8 cellular contexts compared by ENCODE assay signal in the genomic region with DNA sequence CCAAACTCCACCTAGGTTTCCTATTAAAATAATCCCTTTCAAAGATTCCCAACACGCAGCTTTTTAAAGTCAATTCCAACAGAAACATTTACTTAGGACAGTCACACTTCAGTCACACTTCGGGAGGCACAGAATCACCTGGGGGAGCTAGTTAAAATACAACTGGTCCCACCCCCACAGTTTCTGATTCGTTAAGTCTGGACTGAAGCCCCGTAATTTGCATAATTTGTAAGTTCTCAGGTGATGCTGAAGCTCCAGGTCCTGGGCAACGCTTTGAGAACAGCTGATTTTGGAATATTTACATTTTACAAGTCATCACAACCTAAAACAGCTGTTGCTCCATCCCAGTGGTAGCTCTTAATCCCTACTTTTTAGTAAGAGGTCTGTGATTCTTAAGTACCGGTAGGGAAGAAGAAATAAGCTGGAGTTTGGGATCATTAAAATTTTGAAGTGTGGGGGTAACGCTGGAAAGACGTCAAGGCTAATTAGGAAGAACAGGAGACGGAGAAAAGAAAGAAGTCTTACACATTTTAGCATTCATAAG. TPM values are rescaled to one million over a fixed set of nuclear protein-coding genes. Genes with fewer than 3 reads are reported as not detected.
DNase-seq lines count a peak whose midpoint lies in the region; ATAC-seq and TF ChIP-seq lines count a peak whose summit lies in the region.

No MANE protein-coding gene starts in this region.

- H3K23ac ChIP-seq in trophoblast cell (ENCODE audit: low read length) = no peak overlapping the region

- H2AK5ac ChIP-seq in trophoblast cell (ENCODE audit: low read length) = no peak overlapping the region

- H3K79me2 ChIP-seq in trophoblast cell (ENCODE audit: control insufficient read depth, insufficient read depth, low read length, poor library complexity) = peaks cover 5% of the 10 kb centered on the region

- H3K9me3 Mint-ChIP-seq in stimulated activated naive CD8-positive, alpha-beta T cell treated with anti-CD3 and anti-CD28 coated beads, Interleukin-15, Interleukin-2, amounts not matched to agents 100 ng/mL and 50 ng/mL, for 24 hours = no peaks in the 10 kb centered on the region

- no peak overlapping the region for H2BK12ac ChIP-seq in trophoblast cell (ENCODE audit: low read length)

- H3K9ac ChIP-seq in NT2/D1 (ENCODE audit: insufficient read length, low read depth) = peak overlapping the region; percentile 96
- H3K9ac ChIP-seq in trophoblast cell (ENCODE audit: low read length) = no peak overlapping the region

- H3K4me3 ChIP-seq in NT2/D1 (ENCODE audit: insufficient read length, low read depth) (peak overlapping the region; percentile 97), epithelial cell of esophagus (ENCODE audit: low read length) (peak overlapping the region; percentile 95), trophoblast cell (ENCODE audit: low read depth, low read length) (no peak overlapping the region)

- no peak overlapping the region for H4K8ac ChIP-seq in trophoblast cell (ENCODE audit: low read depth, low read length)

- DNase-seq in stimulated activated naive CD8-positive, alpha-beta T cell treated with anti-CD3 and anti-CD28 coated beads, Interleukin-15, Interleukin-2, amounts not matched to agents 100 U/mL and 50 U/mL, for 24 hours = no peak
- no peak for DNase-seq in NT2/D1 (ENCODE audit: low read depth, low spot score)
- DNase-seq in epithelial cell of esophagus (ENCODE audit: low read depth) = peak; percentile 51
- DNase-seq in trophoblast cell = no peak
- no peak for DNase-seq in stimulated activated CD4-positive, alpha-beta T cell treated with anti-CD3 and anti-CD28 coated beads, Interleukin-1b, Interleukin-23, amount 100 ng/mL, for 48 hours
- no peak for DNase-seq in occipital lobe (lab: John Stamatoyannopoulos, UW)
- DNase-seq in COR-L47 (lab: John Stamatoyannopoulos, UW) = no peak

- no peak overlapping the region for H3K4ac ChIP-seq in trophoblast cell (ENCODE audit: low read depth, low read length)

- H3K79me1 ChIP-seq in trophoblast cell (ENCODE audit: low read length) = peaks cover 10% of the 10 kb centered on the region

- ATAC-seq in stimulated activated naive CD8-positive, alpha-beta T cell treated with anti-CD3 and anti-CD28 coated beads, Interleukin-15, Interleukin-2, amounts not matched to agents 100 U/mL and 50 U/mL, for 24 hours = no peak

- H3K4me1 ChIP-seq in NT2/D1 (ENCODE audit: insufficient read depth, insufficient read length) (peaks cover 5% of the 10 kb centered on the region), trophoblast cell (ENCODE audit: control insufficient read depth in 1 of 2, insufficient read depth in 2 of 2, low read length in 2 of 2) (peaks cover 4 to 8% of the 10 kb centered on the region in 2 experiments)

- H2BK5ac ChIP-seq in trophoblast cell (ENCODE audit: low read depth, low read length, poor library complexity) = no peak overlapping the region

- H3K36me3 ChIP-seq in NT2/D1 (ENCODE audit: insufficient read depth, insufficient read length, low read length) (peaks cover 6% of the 10 kb centered on the region), trophoblast cell (ENCODE audit: control insufficient read depth in 1 of 2, insufficient read depth in 2 of 2, low read length in 2 of 2) (no peaks in the 10 kb centered on the region)

- peaks cover 12% of the 10 kb centered on the region for H3K36me3 Mint-ChIP-seq in stimulated activated naive CD8-positive, alpha-beta T cell treated with anti-CD3 and anti-CD28 coated beads, Interleukin-15, Interleukin-2, amounts not matched to agents 100 ng/mL and 50 ng/mL, for 24 hours (ENCODE audit: low read depth)

- no peak overlapping the region for H2BK120ac ChIP-seq in trophoblast cell (ENCODE audit: insufficient read depth, low read length, poor library complexity)

- peak overlapping the region; percentile 77 for H3K27ac Mint-ChIP-seq in stimulated activated naive CD8-positive, alpha-beta T cell treated with anti-CD3 and anti-CD28 coated beads, Interleukin-15, Interleukin-2, amounts not matched to agents 100 ng/mL and 50 ng/mL, for 24 hours

- no peaks in the 10 kb centered on the region for H3K27me3 Mint-ChIP-seq in stimulated activated naive CD8-positive, alpha-beta T cell treated with anti-CD3 and anti-CD28 coated beads, Interleukin-15, Interleukin-2, amounts not matched to agents 100 ng/mL and 50 ng/mL, for 24 hours

- TF ChIP-seq CTCF in epithelial cell of esophagus (IDR thresholded peaks at IDR 0.05; ENCODE audit: insufficient read depth, low read depth, low read length, missing control alignments) = no peak

- H3K4me3 Mint-ChIP-seq in stimulated activated naive CD8-positive, alpha-beta T cell treated with anti-CD3 and anti-CD28 coated beads, Interleukin-15, Interleukin-2, amounts not matched to agents 100 ng/mL and 50 ng/mL, for 24 hours = peak overlapping the region; percentile 90

- no peak overlapping the region for H4K91ac ChIP-seq in trophoblast cell (ENCODE audit: low read depth, low read length)

- H3K9me3 ChIP-seq in NT2/D1 (ENCODE audit: insufficient read depth, low read length) (no peaks in the 10 kb centered on the region), trophoblast cell (ENCODE audit: insufficient read depth, low read depth, low read length) (no peaks in the 10 kb centered on the region)

- H3K4me1 Mint-ChIP-seq in stimulated activated naive CD8-positive, alpha-beta T cell treated with anti-CD3 and anti-CD28 coated beads, Interleukin-15, Interleukin-2, amounts not matched to agents 100 ng/mL and 50 ng/mL, for 24 hours (ENCODE audit: low read depth) = peaks cover 53% of the 10 kb centered on the region

- H3K14ac ChIP-seq in trophoblast cell (ENCODE audit: low read length) = no peak overlapping the region

- no CpG with 5 or more reads among the region's 9 CpGs for WGBS in trophoblast cell (ENCODE audit: extremely low coverage, insufficient coverage, insufficient read length)

- H3K18ac ChIP-seq in trophoblast cell (ENCODE audit: low read length) = no peak overlapping the region

- no peak overlapping the region for H4K12ac ChIP-seq in trophoblast cell (ENCODE audit: low read depth, low read length)

- H3K4me2 ChIP-seq in trophoblast cell (ENCODE audit: low read length) = peak overlapping the region; percentile 87

- no peak overlapping the region for H3K27ac ChIP-seq in trophoblast cell (ENCODE audit: low read depth, low read length)

- H3K27me3 ChIP-seq in NT2/D1 (ENCODE audit: insufficient read depth, insufficient read length) (no peaks in the 10 kb centered on the region), trophoblast cell (ENCODE audit: insufficient read depth, low read length) (no peaks in the 10 kb centered on the region)

- H2AFZ ChIP-seq in trophoblast cell (ENCODE audit: insufficient read depth, low read length, poor library complexity) = no peak overlapping the region

RNA-seq across cellular contexts. Expression of gene IPO8, which starts 1.2 kb away (rescaled TPM):
- polyA plus RNA-seq in trophoblast cell (2013) = 16.2 and 16.7 TPM in 2 replicates
- 58.5 TPM for total RNA-seq in occipital lobe
